In genomic region chr13:31930901-31931522, GRCh38 we compare ENCODE assay signal across 8 cellular contexts.
A peak's percentile ranks its signal among the peaks of the same experiment; 100 is the strongest.
DNase-seq lines count a peak whose midpoint lies in the region; ATAC-seq and TF ChIP-seq lines count a peak whose summit lies in the region.

No MANE protein-coding gene starts in this region.

- H3K4me1 Mint-ChIP-seq in activated T-helper 2 cell treated with anti-CD3 and anti-CD28 coated beads, Interferon-gamma antibody, Interleukin-2, Interleukin-4, amounts not matched to agents 10 μg/mL and 5 μg/mL and 100 μg/mL, durations not matched to agents 14 hours and 24 hours and 36 hours (ENCODE audit: low read depth): peaks cover 22% of the 10 kb centered on the region

- intact Hi-C loops in activated T-helper 2 cell treated with anti-CD3 and anti-CD28 coated beads, Interferon-gamma antibody, Interleukin-2, Interleukin-4, amounts not matched to agents 10 μg/mL and 5 μg/mL and 100 μg/mL, durations not matched to agents 14 hours and 24 hours and 36 hours (cut with micrococcal nuclease): no loop called here

- peak overlapping the region; percentile 52; the same call in 1 of the 2 replicates for H3K4me3 ChIP-seq in GM08714 (ENCODE audit: low read length)
- no peak overlapping the region for H3K4me3 ChIP-seq in HAP-1

- no peaks in the 10 kb centered on the region for H3K4me1 ChIP-seq in HAP-1

- no peaks in the 10 kb centered on the region for H3K27me3 ChIP-seq in HAP-1 (ENCODE audit: low read depth)

- DNase-seq in activated T-helper 2 cell treated with anti-CD3 and anti-CD28 coated beads, Interferon-gamma antibody, Interleukin-2, Interleukin-4, amounts not matched to agents 10 μg/mL and 5 μg/mL and 100 μg/mL, durations not matched to agents 14 hours and 24 hours and 36 hours (ENCODE audit: low spot score): peak; percentile 24
- DNase-seq in putamen (ENCODE audit: low spot score) (no peak), AG08395 (ENCODE audit: low spot score) (no peak), HAP-1 (ENCODE audit: low spot score in 2 of 2) (no peak)

- no peak overlapping the region for H3K27ac Mint-ChIP-seq in activated T-helper 2 cell treated with anti-CD3 and anti-CD28 coated beads, Interferon-gamma antibody, Interleukin-2, Interleukin-4, amounts not matched to agents 10 μg/mL and 5 μg/mL and 100 μg/mL, durations not matched to agents 14 hours and 24 hours and 36 hours

- no peaks in the 10 kb centered on the region for H3K9me3 Mint-ChIP-seq in activated T-helper 2 cell treated with anti-CD3 and anti-CD28 coated beads, Interferon-gamma antibody, Interleukin-2, Interleukin-4, amounts not matched to agents 10 μg/mL and 5 μg/mL and 100 μg/mL, durations not matched to agents 14 hours and 24 hours and 36 hours

- ATAC-seq in GM19397 (IDR thresholded peaks at IDR 0.05; ENCODE audit: unreplicated experiment): peak; percentile 95
- peak; percentile 99 for ATAC-seq in HG03159 (IDR thresholded peaks at IDR 0.05; ENCODE audit: unreplicated experiment)
- ATAC-seq in SK-N-SH treated with all-trans-retinoic acid at 6 μM for 48 hours: no peak

- H3K4me3 Mint-ChIP-seq in activated T-helper 2 cell treated with anti-CD3 and anti-CD28 coated beads, Interferon-gamma antibody, Interleukin-2, Interleukin-4, amounts not matched to agents 10 μg/mL and 5 μg/mL and 100 μg/mL, durations not matched to agents 14 hours and 24 hours and 36 hours (ENCODE audit: low read depth): no peak overlapping the region

- no peaks in the 10 kb centered on the region for H3K27me3 Mint-ChIP-seq in activated T-helper 2 cell treated with anti-CD3 and anti-CD28 coated beads, Interferon-gamma antibody, Interleukin-2, Interleukin-4, amounts not matched to agents 10 μg/mL and 5 μg/mL and 100 μg/mL, durations not matched to agents 14 hours and 24 hours and 36 hours (ENCODE audit: low read depth)

- in situ Hi-C loops in HAP-1 (cut with MboI; ENCODE audit: low sequenced_read_pairs): no loop called here

- no peaks in the 10 kb centered on the region for H3K36me3 Mint-ChIP-seq in activated T-helper 2 cell treated with anti-CD3 and anti-CD28 coated beads, Interferon-gamma antibody, Interleukin-2, Interleukin-4, amounts not matched to agents 10 μg/mL and 5 μg/mL and 100 μg/mL, durations not matched to agents 14 hours and 24 hours and 36 hours (ENCODE audit: low read depth)

- no peaks in the 10 kb centered on the region for H3K36me3 ChIP-seq in HAP-1 (replicated peaks)

- H3K9me3 ChIP-seq in HAP-1: no peaks in the 10 kb centered on the region

TF ChIP-seq in SK-N-SH treated with all-trans-retinoic acid at 6 μM for 48 hours, 23 proteins besides CTCF, POLR2A, EP300 and RAD21:
- TF ChIP-seq ESRRG (CRISPR knock-in tag; IDR thresholded peaks at IDR 0.05) (no peak), ZFP30 (CRISPR knock-in tag; IDR thresholded peaks at IDR 0.05) (no peak)
